Comparison of ENCODE assay signal across 8 cellular contexts in the genomic region with DNA sequence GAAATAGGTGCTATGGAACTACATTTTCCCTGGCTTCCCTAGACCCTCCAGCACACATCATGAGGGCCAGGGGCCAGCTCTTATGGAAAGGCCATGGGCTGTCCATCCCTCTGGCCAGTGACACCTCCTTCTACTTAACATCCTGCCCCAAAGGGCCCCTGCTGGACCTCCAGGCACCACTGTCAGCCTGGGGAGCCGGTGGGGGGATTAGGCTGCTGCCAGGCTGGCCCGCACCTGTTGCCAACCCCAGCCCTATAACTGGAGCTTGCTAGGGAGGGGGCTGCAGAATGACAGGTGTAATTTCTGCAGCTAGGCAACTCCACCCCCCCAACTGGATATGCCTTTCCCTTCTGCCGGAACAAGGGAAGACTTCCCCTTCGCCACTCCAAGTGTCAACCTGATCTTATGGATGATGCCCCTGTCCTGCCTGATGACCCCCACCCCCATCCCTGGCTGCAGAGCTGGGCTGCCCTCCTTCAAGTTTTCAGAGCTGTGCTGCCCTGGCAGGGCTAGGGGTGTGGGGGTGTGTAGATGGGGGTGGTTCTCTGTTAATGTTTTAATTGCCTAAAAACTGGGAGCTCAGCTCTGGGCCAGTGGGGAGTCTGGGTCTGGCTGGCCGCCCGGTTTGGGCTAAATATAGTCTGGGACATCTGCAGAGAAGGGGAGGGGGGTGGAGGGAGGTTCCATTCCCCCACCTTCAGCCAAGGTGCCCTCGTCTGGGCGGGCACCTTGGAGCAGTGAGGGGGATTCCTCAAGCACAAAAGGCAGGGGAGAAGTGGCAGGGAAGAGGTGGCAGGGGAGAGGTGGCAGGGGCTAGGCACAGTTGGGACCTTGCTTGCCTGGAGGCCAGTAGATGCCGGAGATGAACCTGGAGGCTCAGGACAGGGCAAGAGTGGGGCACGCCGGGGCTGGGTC. TPM values are rescaled to one million over a fixed set of nuclear protein-coding genes. Genes with fewer than 3 reads are reported as not detected.
DNase-seq lines count a peak whose midpoint lies in the region; TF ChIP-seq lines count a peak whose summit lies in the region.

No MANE protein-coding gene starts in this region.

- peak overlapping the region; percentile 96 for H3K27ac Mint-ChIP-seq in T-helper 2 cell treated with Interferon-gamma antibody and Interleukin-4, amounts not matched to agents 5 μg/mL and 100 μg/mL, for 36 hours

- no peak for TF ChIP-seq CTCF in foreskin fibroblast (IDR thresholded peaks at IDR 0.05; ENCODE audit: low read depth, low read length)

- DNase-seq in H7: peak; percentile 65
- DNase-seq in T-helper 2 cell treated with Interferon-gamma antibody and Interleukin-4, amounts not matched to agents 5 μg/mL and 100 μg/mL, for 36 hours (ENCODE audit: low spot score): no peak
- peak in 1 of 2 donors; percentile 35 for DNase-seq in foreskin fibroblast
- no peak for DNase-seq in NOMO-1 (lab: John Stamatoyannopoulos, UW; ENCODE audit: unreplicated experiment in 2 of 2)
- DNase-seq in NCI-H2107 (lab: John Stamatoyannopoulos, UW): no peak
- no peak for DNase-seq in GF-D8 (lab: John Stamatoyannopoulos, UW)
- no peak for DNase-seq in erythroblast (lab: John Stamatoyannopoulos, UW)

- H3K4me1 Mint-ChIP-seq in T-helper 2 cell treated with Interferon-gamma antibody and Interleukin-4, amounts not matched to agents 5 μg/mL and 100 μg/mL, for 36 hours (ENCODE audit: low read depth): peaks cover 70% of the 10 kb centered on the region

- peak overlapping the region; percentile 66 to 99 (median 95) for H3K27ac ChIP-seq in skin epidermis

- peaks cover 11% of the 10 kb centered on the region for H3K27me3 ChIP-seq in H7 (ENCODE audit: control insufficient read depth, insufficient read depth, low read length)

- H3K4me3 Mint-ChIP-seq in T-helper 2 cell treated with Interferon-gamma antibody and Interleukin-4, amounts not matched to agents 5 μg/mL and 100 μg/mL, for 36 hours: peak overlapping the region; percentile 96

- no peak overlapping the region for H3K4me3 ChIP-seq in H7 (ENCODE audit: insufficient read depth, low read depth, low read length)
- peak overlapping the region; percentile 37 to 91 for H3K4me3 ChIP-seq in foreskin fibroblast (ENCODE audit: low read depth in 1 of 2, low read length in 2 of 2)
- peak overlapping the region; percentile 17 to 99 (median 90) for H3K4me3 ChIP-seq in skin epidermis

- H3K36me3 ChIP-seq in H7 (replicated peaks; ENCODE audit: control insufficient read depth, insufficient read depth, low read length): no peaks in the 10 kb centered on the region

- peaks cover 28% of the 10 kb centered on the region for H3K36me3 Mint-ChIP-seq in T-helper 2 cell treated with Interferon-gamma antibody and Interleukin-4, amounts not matched to agents 5 μg/mL and 100 μg/mL, for 36 hours (ENCODE audit: low read depth)

- peaks cover 2% of the 10 kb centered on the region for H3K27me3 Mint-ChIP-seq in T-helper 2 cell treated with Interferon-gamma antibody and Interleukin-4, amounts not matched to agents 5 μg/mL and 100 μg/mL, for 36 hours (ENCODE audit: low read depth)

- no peaks in the 10 kb centered on the region for H3K9me3 Mint-ChIP-seq in T-helper 2 cell treated with Interferon-gamma antibody and Interleukin-4, amounts not matched to agents 5 μg/mL and 100 μg/mL, for 36 hours

- no peak for TF ChIP-seq POLR2A in erythroblast (IDR thresholded peaks at IDR 0.05; ENCODE audit: low read length)

RNA-seq across cellular contexts. Expression of a gene that starts 12.8 kb away (rescaled TPM):
- 19.3 and 22.1 TPM in 2 replicates for total RNA-seq in H7 (2014; rRNA removed; shearing (Covaris generic))

RNA-seq across cellular contexts. Expression of a gene that starts 34.1 kb away (rescaled TPM):
- 80.8 and 83.6 TPM in 2 replicates for total RNA-seq in H7 (2014; rRNA removed; shearing (Covaris generic))

RNA-seq across cellular contexts. Expression of a gene that starts 42.8 kb away (rescaled TPM):
- total RNA-seq in H7 (2014; rRNA removed; shearing (Covaris generic)): 0.38 and 1.2 TPM in 2 replicates
